Comparison of ENCODE assay signal across 12 cellular contexts in the genomic region with DNA sequence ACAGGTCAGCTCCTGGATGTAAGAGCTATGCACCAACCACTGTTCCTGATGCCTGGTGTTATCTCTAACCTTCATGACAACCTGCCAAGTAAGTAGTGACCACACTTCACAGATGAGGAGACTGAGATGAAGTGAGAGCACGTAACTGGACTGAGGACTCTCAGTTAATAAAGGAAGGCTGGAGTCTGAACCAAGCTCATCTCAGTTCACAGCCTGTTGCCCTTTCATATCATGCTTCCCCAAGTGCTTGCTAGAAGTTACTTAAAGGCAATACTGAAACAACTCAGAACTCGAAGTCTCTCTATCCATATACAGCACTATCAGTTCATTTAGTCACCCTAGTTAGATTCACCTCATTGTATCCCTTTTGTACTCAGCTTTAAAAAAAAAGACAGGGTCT.
A peak's percentile ranks its signal among the peaks of the same experiment; 100 is the strongest.
DNase-seq lines count a peak whose midpoint lies in the region; ATAC-seq and FAIRE-seq lines count a peak whose summit lies in the region.
"Had no signal": no experiment of that assay in that cellular context is flagged by ENCODE, and none has a peak within 500 bp of the region (broad histone marks: within the 10 kb centered on the region; RNA-seq: fewer than 3 reads in every experiment).

No MANE protein-coding gene starts in this region.

- H3K27ac Mint-ChIP-seq in T-cell = peak overlapping the region; percentile 33 to 68
- H3K27ac Mint-ChIP-seq: brain had no signal

- POLR2A ChIA-PET in T-cell (lab: Charles Lee) = no interaction called here

- H3K9me3 Mint-ChIP-seq in T-cell = peaks cover 3 to 16% (median 11%) of the 10 kb centered on the region in 3 donors

- CTCF ChIA-PET in T-cell (lab: Charles Lee) = interaction anchor here (0.5 to 3.1 kb wide), 5 partner anchors 8 to 242 kb away, joined by 5 to 12 read pairs (median 9); no protein-coding TSS in a partner anchor

- H3K27ac ChIP-seq in small intestine (ENCODE audit: low read depth in 1 of 2, low read length in 1 of 2) = no peak overlapping the region
- H3K27ac ChIP-seq: KMS-11 had no signal

- H3K9me3 ChIP-seq in small intestine (ENCODE audit: control insufficient read depth, low read depth) = no peaks in the 10 kb centered on the region

- no peak overlapping the region for H3K4me3 Mint-ChIP-seq in T-cell
- H3K4me3 Mint-ChIP-seq: brain had no signal

- no peak overlapping the region for H3K4me3 ChIP-seq in small intestine (ENCODE audit: low read depth in 1 of 2, low read length in 2 of 2)

- H3K27me3 Mint-ChIP-seq in T-cell = no peaks in the 10 kb centered on the region
- H3K27me3 Mint-ChIP-seq: brain had no signal

- H3K4me1 Mint-ChIP-seq in T-cell = peaks cover 69 to 80% (median 72%) of the 10 kb centered on the region in 3 donors
- H3K4me1 Mint-ChIP-seq: brain had no signal

- ATAC-seq in GM18502 (IDR thresholded peaks at IDR 0.05; ENCODE audit: poor library complexity, unreplicated experiment) = peak; percentile 78
- peak; percentile 72 for ATAC-seq in GM19463 (IDR thresholded peaks at IDR 0.05; ENCODE audit: unreplicated experiment)
- ATAC-seq in HG02938 (IDR thresholded peaks at IDR 0.05; ENCODE audit: unreplicated experiment) = peak; percentile 83
- ATAC-seq in T-cell (replicated peaks in 1 of 4) = no peak

- 87 to 91% (median 88%) methylated on average over 2 of the region's 2 CpGs for WGBS in small intestine, 3 donors

- no peaks in the 10 kb centered on the region for H3K27me3 ChIP-seq in small intestine (ENCODE audit: control insufficient read depth in 2 of 2, insufficient read depth in 2 of 2, low read length in 2 of 2)

- H3K36me3 ChIP-seq in small intestine (ENCODE audit: control insufficient read depth in 2 of 2, insufficient read depth in 2 of 2, low read length in 2 of 2) = no peaks in the 10 kb centered on the region

- no peak for FAIRE-seq in small intestine (lab: Jason Lieb, UNC)

- no peaks in the 10 kb centered on the region for H3K4me1 ChIP-seq in small intestine (ENCODE audit: control insufficient read depth in 2 of 2, insufficient read depth in 1 of 2, low read depth in 1 of 2, low read length in 1 of 2)

- DNase-seq in T-cell (no peak), T-helper 1 cell (no peak), NCI-H345 (lab: John Stamatoyannopoulos, UW) (no peak), globus pallidus (ENCODE audit: low spot score) (no peak), small intestine (no peak)
- DNase-seq: Calu3, posterior cingulate gyrus had no signal

- peaks cover 42% of the 10 kb centered on the region for H3K36me3 Mint-ChIP-seq in T-cell

Comparison
In these comparisons a context has a peak if more than half of its experiments do, and no peak if none do; other contexts are left out.
1. ATAC-seq: peak in GM18502 (single experiment), GM19463 (single experiment) and HG02938 (single experiment); none in T-cell (0 of 4).